Comparison of ENCODE assay signal across 1 cellular context in genomic region chrX:154437398-154437752, GRCh38.
TF ChIP-seq lines count a peak whose summit lies in the region.

No MANE protein-coding gene starts in this region.

TF ChIP-seq in HEK293, 187 proteins besides CTCF, POLR2A, EP300 and RAD21 (continued from another document and continues in another):
- TF ChIP-seq ZNF518A (tag by site-specific recombination; conservative IDR thresholded peaks at IDR 0.05; ENCODE audit: low read depth) (no peak), ZFHX2 (tag by site-specific recombination; conservative IDR thresholded peaks at IDR 0.05) (peak; percentile 44), YY1 (tag by site-specific recombination; IDR thresholded peaks at IDR 0.05) (no peak), ZNF223 (tag by site-specific recombination; IDR thresholded peaks at IDR 0.05) (no peak), TSHZ1 (tag by site-specific recombination; IDR thresholded peaks at IDR 0.05; ENCODE audit: borderline replicate concordance) (no peak), ZNF23 (tag by site-specific recombination; IDR thresholded peaks at IDR 0.05; ENCODE audit: borderline replicate concordance) (no peak), ZBTB20 (tag by site-specific recombination; IDR thresholded peaks at IDR 0.05) (0 out of 2 replicates have a peak, but pooled peaks have one; percentile 11), KLF8 (tag by site-specific recombination; IDR thresholded peaks at IDR 0.05) (no peak), PRDM10 (tag by site-specific recombination; IDR thresholded peaks at IDR 0.05) (no peak), ZFP69B (tag by site-specific recombination; IDR thresholded peaks at IDR 0.05) (no peak), ZNF521 (tag by site-specific recombination; IDR thresholded peaks at IDR 0.05) (no peak), ZNF692 (tag by site-specific recombination; IDR thresholded peaks at IDR 0.05) (no peak), ZFP3 (tag by site-specific recombination; IDR thresholded peaks at IDR 0.05; ENCODE audit: low read depth) (no peak), ZNF148 (tag by site-specific recombination; IDR thresholded peaks at IDR 0.05; ENCODE audit: borderline replicate concordance) (no peak), ZNF677 (tag by site-specific recombination; IDR thresholded peaks at IDR 0.05) (no peak), ZNF843 (tag by site-specific recombination; IDR thresholded peaks at IDR 0.05) (no peak), RBAK (tag by site-specific recombination; IDR thresholded peaks at IDR 0.05) (no peak), ZNF473 (tag by site-specific recombination; IDR thresholded peaks at IDR 0.05) (no peak), ZNF26 (tag by site-specific recombination; IDR thresholded peaks at IDR 0.05) (no peak), MYNN (tag by site-specific recombination; IDR thresholded peaks at IDR 0.05; ENCODE audit: borderline replicate concordance) (no peak), KLF17 (tag by site-specific recombination; IDR thresholded peaks at IDR 0.05) (0 out of 2 replicates have a peak, but pooled peaks have one; percentile 14), ZSCAN18 (tag by site-specific recombination; IDR thresholded peaks at IDR 0.05) (no peak), ZNF624 (tag by site-specific recombination; IDR thresholded peaks at IDR 0.05) (no peak), ZNF488 (tag by site-specific recombination; IDR thresholded peaks at IDR 0.05) (no peak), AEBP2 (tag by site-specific recombination; IDR thresholded peaks at IDR 0.05; ENCODE audit: borderline replicate concordance) (no peak), HOXA7 (CRISPR knock-in tag; IDR thresholded peaks at IDR 0.05; ENCODE audit: borderline replicate concordance) (no peak), ZNF549 (tag by site-specific recombination; IDR thresholded peaks at IDR 0.05) (no peak), ZNF645 (tag by site-specific recombination; IDR thresholded peaks at IDR 0.05) (no peak), ZNF112 (tag by site-specific recombination; IDR thresholded peaks at IDR 0.05) (no peak)
